ENCODE assay signal across 8 cellular contexts in the genomic region with DNA sequence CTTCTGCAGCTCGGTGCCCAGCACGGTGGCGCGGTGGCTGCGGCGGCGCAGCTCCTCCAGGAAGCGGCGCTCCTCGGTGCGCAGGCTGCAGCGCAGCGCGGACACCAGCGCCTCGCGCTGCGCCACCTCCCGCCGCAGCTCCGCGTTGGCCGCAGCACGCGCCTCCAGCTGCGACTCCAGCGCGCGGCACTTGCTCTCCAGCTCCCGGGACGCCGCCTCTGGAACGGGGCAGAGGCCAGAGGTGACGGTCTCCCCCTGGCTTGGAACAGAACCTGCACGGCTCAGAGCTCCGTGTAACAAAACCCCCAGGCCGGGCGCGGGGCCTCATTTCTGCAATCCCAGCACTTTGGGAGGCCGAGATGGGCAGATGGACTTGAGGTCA. TPM values are rescaled to one million over a fixed set of nuclear protein-coding genes. Genes with fewer than 3 reads are reported as not detected.
DNase-seq lines count a peak whose midpoint lies in the region; ATAC-seq and TF ChIP-seq lines count a peak whose summit lies in the region.

No MANE protein-coding gene starts in this region.

- H3K9me3 ChIP-seq in HUES6 (ENCODE audit: control insufficient read depth, insufficient read depth, low read depth, low read length) (no peaks in the 10 kb centered on the region), OCI-LY7 (ENCODE audit: low read length) (no peaks in the 10 kb centered on the region)

- no peaks in the 10 kb centered on the region for H4K20me1 ChIP-seq in OCI-LY7 (ENCODE audit: insufficient read depth, low read length)

- BruUV-seq in OCI-LY7 (replicated peaks; lab: Mats Ljungman, UMichigan), result no TSS peak

- H3K4me3 ChIP-seq in HUES6 (ENCODE audit: low read depth, low read length), result peak overlapping the region; percentile 64
- H3K4me3 ChIP-seq in skeletal muscle cell (ENCODE audit: low read depth, low read length), result peak overlapping the region; percentile 18
- no peak overlapping the region for H3K4me3 ChIP-seq in OCI-LY7 (ENCODE audit: low read depth, low read length, poor library complexity, severe bottlenecking)

- H3K9ac ChIP-seq in HUES6 (ENCODE audit: low read length), result peak overlapping the region; percentile 53

- no peaks in the 10 kb centered on the region for H3K9me2 ChIP-seq in OCI-LY7 (ENCODE audit: insufficient read depth, low read length)

- peaks cover 23% of the 10 kb centered on the region; the same call in 1 of the 2 replicates for H3K27me3 ChIP-seq in HUES6 (ENCODE audit: control insufficient read depth, insufficient read depth, low read length)

- TF ChIP-seq CTCF in OCI-LY7 (conservative IDR thresholded peaks at IDR 0.05; ENCODE audit: low read length), result no peak

- H3K27ac ChIP-seq in HUES6 (ENCODE audit: low read depth, low read length) (no peak overlapping the region), OCI-LY7 (ENCODE audit: low read depth, low read length, poor library complexity, severe bottlenecking) (no peak overlapping the region)

- intact Hi-C loops in left cardiac atrium (cut with DNase I) (no loop called here), OCI-LY7 (cut with micrococcal nuclease; ENCODE audit: unreplicated experiment) (no loop called here)

- CTCF ChIA-PET in OCI-LY7 (lab: Charles Lee; ENCODE audit: unreplicated experiment), result interaction anchor here (0.6 kb wide), 1 partner anchor 323 kb away, joined by 3 read pairs; no protein-coding TSS in a partner anchor

- H2AFZ ChIP-seq in OCI-LY7 (ENCODE audit: low read length), result no peak overlapping the region

- no peak overlapping the region for H3K4me2 ChIP-seq in OCI-LY7 (ENCODE audit: low read length)

- H3K79me2 ChIP-seq in OCI-LY7 (ENCODE audit: insufficient read depth, low read depth, low read length), result no peaks in the 10 kb centered on the region

- H3K4me1 ChIP-seq in HUES6 (ENCODE audit: control insufficient read depth, insufficient read depth, low read length) (peaks cover 24% of the 10 kb centered on the region), OCI-LY7 (ENCODE audit: insufficient read depth, low read length, poor library complexity, severe bottlenecking) (no peaks in the 10 kb centered on the region)

- POLR2A ChIA-PET in OCI-LY7 (lab: Charles Lee), result interaction anchor here (0.6 kb wide), 1 partner anchor 964 kb away, joined by 3 read pairs; no protein-coding TSS in a partner anchor

- ATAC-seq in left cardiac atrium (peak; percentile 62 to 66), GM21529 (IDR thresholded peaks at IDR 0.05; ENCODE audit: unreplicated experiment) (no peak), HG03432 (IDR thresholded peaks at IDR 0.05; ENCODE audit: unreplicated experiment) (no peak)

- peaks cover 4% of the 10 kb centered on the region for H3K36me3 ChIP-seq in HUES6 (ENCODE audit: control insufficient read depth, insufficient read depth, low read length)
- H3K36me3 ChIP-seq in OCI-LY7 (ENCODE audit: insufficient read depth, low read length), result no peaks in the 10 kb centered on the region

- peak; percentile 39 to 69 for DNase-seq in activated T-cell treated with anti-CD3 and anti-CD28 coated beads, Interleukin-2, amount 50 U/mL, for 48 hours
- peak; percentile 47 for DNase-seq in left cardiac atrium
- no peak for DNase-seq in skeletal muscle cell (ENCODE audit: low read depth)
- DNase-seq in OCI-LY7 (ENCODE audit: low spot score), result no peak
- DNase-seq in NCI-H2107 (lab: John Stamatoyannopoulos, UW), result no peak

RNA-seq across cellular contexts. Expression of a gene that starts 13.2 kb away (rescaled TPM):
- 100 to 1,000 TPM in 1 of 2 donors, 10 to 100 TPM in 1; 98.4 to 118 TPM for total RNA-seq in left cardiac atrium
- total RNA-seq in OCI-LY7 (2014; rRNA removed; shearing (Covaris generic)), result 85.2 and 96.3 TPM in 2 replicates
- total RNA-seq in OCI-LY7 (2022), result 122 and 132 TPM in 2 replicates

RNA-seq across cellular contexts. Expression of a gene that starts 24.7 kb away (rescaled TPM):
- total RNA-seq in left cardiac atrium (under 1 TPM; 0.06 to 0.13 TPM), OCI-LY7 (2022) (not detected in 2 replicates)
- not detected in 2 replicates for total RNA-seq in OCI-LY7 (2014; rRNA removed; shearing (Covaris generic))

Comparison
In these comparisons a context has a peak if more than half of its experiments do, and no peak if none do; other contexts are left out.
1. DNase-seq: peak in activated T-cell treated with anti-CD3 and anti-CD28 coated beads, Interleukin-2, amount 50 U/mL, for 48 hours (2 of 2) and left cardiac atrium (single experiment); none in skeletal muscle cell (single experiment), OCI-LY7 (single experiment) and NCI-H2107 (single experiment).
2. ATAC-seq: peak in left cardiac atrium (2 of 2); none in GM21529 (single experiment) and HG03432 (single experiment).